In genomic region chr1:85333186-85333585, GRCh38 we compare ENCODE assay signal across 23 cellular contexts.
"Had no signal": no experiment of that assay in that cellular context is flagged by ENCODE, and none has a peak within 500 bp of the region (broad histone marks: within the 10 kb centered on the region; RNA-seq: fewer than 3 reads in every experiment).

No MANE protein-coding gene starts in this region.

- H3K4me2 ChIP-seq: PC-9 had no signal

- H3K36me3 ChIP-seq: ascending aorta had no signal

- H2AFZ ChIP-seq: PC-9 had no signal

- H3K27me3 ChIP-seq: ascending aorta, body of pancreas had no signal

- H3K9me3 ChIP-seq: body of pancreas had no signal

- H3K27ac Mint-ChIP-seq: activated CD8-positive, alpha-beta T cell treated with anti-CD3 and anti-CD28 coated beads, Interleukin-2, amount 10 ng/mL, durations not matched to agents 7 days and 5 days; activated naive CD4-positive, alpha-beta T cell treated with anti-CD3 and anti-CD28 coated beads, Interleukin-2, amount 50 U/mL, for 72 hours; activated naive CD8-positive, alpha-beta T cell treated with anti-CD3 and anti-CD28 coated beads, Interleukin-2, amount 50 U/mL, for 24 hours; T-helper 1 cell treated with Interleukin-12 subunit alpha and Interleukin-12 subunit beta and Interleukin-4 antibody, amounts not matched to agents 30 μg/mL and 1 μg/mL, for 36 hours had no signal

- H3K27ac ChIP-seq: body of pancreas, PC-9 had no signal

- H3K4me3 ChIP-seq: ascending aorta, body of pancreas, PC-9 had no signal

- DNase-seq: activated CD4-positive, alpha-beta T cell treated with anti-CD3 and anti-CD28 coated beads for 48 hours; activated CD4-positive, alpha-beta T cell treated with anti-CD3 and anti-CD28 coated beads, Interleukin-2, amount 50 U/mL, for 4 hours; activated CD8-positive, alpha-beta T cell treated with anti-CD3 and anti-CD28 coated beads, Interleukin-2, amount 10 ng/mL, durations not matched to agents 7 days and 5 days; activated effector memory CD4-positive, alpha-beta T cell treated with anti-CD3 and anti-CD28 coated beads, Interleukin-2, amount 50 U/mL, for 16 hours; activated naive CD4-positive, alpha-beta T cell treated with Interleukin-2 at 50 U/mL for 16 hours; activated naive CD8-positive, alpha-beta T cell treated with anti-CD3 and anti-CD28 coated beads, Interleukin-2, amount 50 U/mL, for 24 hours; activated T-cell treated with anti-CD3 and anti-CD28 coated beads, Interleukin-2, amount 50 U/mL, for 4 hours; amniotic stem cell; body of pancreas; central memory CD4-positive, alpha-beta T cell; Kasumi-1; NCI-H1105 treated with DMSO at 0.1 percent for 48 hours; NCI-H1436 treated with DMSO at 0.1 percent for 48 hours; NCI-H187; NCI-H2081; NCI-H446; NCI-H524; PC-9; SHP77 treated with DMSO at 0.1 percent for 48 hours had no signal

- H3K4me3 Mint-ChIP-seq: activated CD8-positive, alpha-beta T cell treated with anti-CD3 and anti-CD28 coated beads, Interleukin-2, amount 10 ng/mL, durations not matched to agents 7 days and 5 days; activated naive CD8-positive, alpha-beta T cell treated with anti-CD3 and anti-CD28 coated beads, Interleukin-2, amount 50 U/mL, for 24 hours; activated T-cell treated with anti-CD3 and anti-CD28 coated beads, Interleukin-2, amount 50 U/mL, for 4 hours; T-helper 1 cell treated with Interleukin-12 subunit alpha and Interleukin-12 subunit beta and Interleukin-4 antibody, amounts not matched to agents 30 μg/mL and 1 μg/mL, for 36 hours had no signal

- ATAC-seq: activated CD4-positive, CD25-positive, alpha-beta regulatory T cell treated with anti-CD3 and anti-CD28 coated beads, Interleukin-2, amount 50 U/mL, for 24 hours; activated CD8-positive, alpha-beta T cell treated with anti-CD3 and anti-CD28 coated beads, Interleukin-2, amount 10 ng/mL, durations not matched to agents 7 days and 5 days; activated naive CD4-positive, alpha-beta T cell treated with anti-CD3 and anti-CD28 coated beads, Interleukin-2, amount 50 U/mL, for 72 hours; activated naive CD8-positive, alpha-beta T cell treated with anti-CD3 and anti-CD28 coated beads, Interleukin-2, amount 50 U/mL, for 24 hours; activated T-cell treated with anti-CD3 and anti-CD28 coated beads, Interleukin-2, amount 50 U/mL, for 4 hours; body of pancreas had no signal
